In the genomic region with DNA sequence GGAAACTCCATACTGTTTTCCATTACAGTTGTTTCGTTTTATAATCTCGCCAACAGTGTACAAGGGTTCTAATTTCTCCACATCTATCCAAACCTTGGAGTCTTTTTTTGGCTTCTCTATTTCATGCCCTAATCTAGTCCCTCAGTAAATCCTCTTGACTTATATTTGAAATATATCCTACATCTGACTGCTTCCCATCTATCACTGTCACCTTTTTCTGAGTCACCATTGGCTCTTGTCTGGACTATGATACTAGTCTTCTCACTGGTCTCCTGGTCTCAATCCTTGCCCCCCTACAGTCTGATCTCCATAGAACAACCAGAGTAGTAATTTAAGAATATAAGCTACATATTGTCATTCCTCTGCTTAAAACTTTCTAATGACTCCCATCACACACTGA, we compare ENCODE assay signal across 32 cellular contexts.
"Had no signal": no experiment of that assay in that cellular context is flagged by ENCODE, and none has a peak within 500 bp of the region (broad histone marks: within the 10 kb centered on the region; RNA-seq: fewer than 3 reads in every experiment).

No MANE protein-coding gene starts in this region.

- FAIRE-seq: colon had no signal

- H3K27me3 ChIP-seq: body of pancreas, esophagus muscularis mucosa, gastrocnemius medialis, heart left ventricle had no signal

- H3K27ac Mint-ChIP-seq: activated CD4-positive, alpha-beta memory T cell treated with anti-CD3 and anti-CD28 coated beads for 36 hours; activated CD4-positive, alpha-beta T cell treated with anti-CD3 and anti-CD28 coated beads for 36 hours; activated CD4-positive, alpha-beta T cell treated with anti-CD3 and anti-CD28 coated beads, Interleukin-2, amount 10 ng/mL, durations not matched to agents 24 days and 14 days; activated CD8-positive, alpha-beta memory T cell treated with anti-CD3 and anti-CD28 coated beads, Interleukin-2, amount 10 ng/mL, durations not matched to agents 7 days and 5 days; activated CD8-positive, alpha-beta T cell treated with anti-CD3 and anti-CD28 coated beads, Interleukin-2, amount 10 ng/mL, durations not matched to agents 7 days and 5 days; activated naive CD4-positive, alpha-beta T cell treated with anti-CD3 and anti-CD28 coated beads for 36 hours; activated T-helper 1 cell treated with anti-CD3 and anti-CD28 coated beads, Interleukin-12 subunit alpha, Interleukin-12 subunit beta, Interleukin-2, Interleukin-4 antibody, amounts not matched to agents 30 ng/mL and 10 ng/mL and 1 ng/mL, durations not matched to agents 14 hours and 24 hours and 36 hours; activated T-helper 2 cell treated with anti-CD3 and anti-CD28 coated beads, Interferon-gamma antibody, Interleukin-2, Interleukin-4, amounts not matched to agents 10 μg/mL and 5 μg/mL and 100 μg/mL, durations not matched to agents 14 hours and 24 hours and 36 hours had no signal

- H3K27me3 Mint-ChIP-seq: activated CD4-positive, alpha-beta memory T cell treated with anti-CD3 and anti-CD28 coated beads for 36 hours; activated CD4-positive, alpha-beta T cell treated with anti-CD3 and anti-CD28 coated beads for 36 hours; activated CD4-positive, alpha-beta T cell treated with anti-CD3 and anti-CD28 coated beads, Interleukin-2, amount 10 ng/mL, durations not matched to agents 24 days and 14 days; activated CD8-positive, alpha-beta memory T cell treated with anti-CD3 and anti-CD28 coated beads, Interleukin-2, amount 10 ng/mL, durations not matched to agents 7 days and 5 days; activated naive CD4-positive, alpha-beta T cell treated with anti-CD3 and anti-CD28 coated beads, Interleukin-2, amount 50 U/mL, for 24 hours; effector memory CD8-positive, alpha-beta T cell had no signal

- H3K36me3 Mint-ChIP-seq: activated CD4-positive, alpha-beta memory T cell treated with anti-CD3 and anti-CD28 coated beads for 36 hours; activated CD8-positive, alpha-beta memory T cell treated with anti-CD3 and anti-CD28 coated beads, Interleukin-2, amount 10 ng/mL, durations not matched to agents 7 days and 5 days; activated naive CD4-positive, alpha-beta T cell treated with anti-CD3 and anti-CD28 coated beads, Interleukin-2, amount 50 U/mL, for 24 hours; WTC11 had no signal

- H3K4me3 Mint-ChIP-seq: activated CD4-positive, alpha-beta memory T cell treated with anti-CD3 and anti-CD28 coated beads for 36 hours; activated CD4-positive, alpha-beta T cell treated with anti-CD3 and anti-CD28 coated beads for 36 hours; activated CD4-positive, alpha-beta T cell treated with anti-CD3 and anti-CD28 coated beads, Interleukin-2, amount 10 ng/mL, durations not matched to agents 24 days and 14 days; activated CD8-positive, alpha-beta memory T cell treated with anti-CD3 and anti-CD28 coated beads, Interleukin-2, amount 10 ng/mL, durations not matched to agents 7 days and 5 days; activated CD8-positive, alpha-beta T cell treated with anti-CD3 and anti-CD28 coated beads, Interleukin-2, amount 10 ng/mL, durations not matched to agents 7 days and 5 days; activated naive CD4-positive, alpha-beta T cell treated with anti-CD3 and anti-CD28 coated beads for 36 hours; activated naive CD4-positive, alpha-beta T cell treated with anti-CD3 and anti-CD28 coated beads, Interleukin-2, amount 50 U/mL, for 24 hours; activated T-helper 1 cell treated with anti-CD3 and anti-CD28 coated beads, Interleukin-12 subunit alpha, Interleukin-12 subunit beta, Interleukin-2, Interleukin-4 antibody, amounts not matched to agents 30 ng/mL and 10 ng/mL and 1 ng/mL, durations not matched to agents 14 hours and 24 hours and 36 hours; effector memory CD8-positive, alpha-beta T cell; WTC11 had no signal

- H3K27ac ChIP-seq: body of pancreas, foreskin keratinocyte, gastrocnemius medialis had no signal

- ATAC-seq: activated CD4-positive, alpha-beta T cell treated with anti-CD3 and anti-CD28 coated beads for 36 hours; activated CD8-positive, alpha-beta memory T cell treated with anti-CD3 and anti-CD28 coated beads, Interleukin-2, amount 10 ng/mL, durations not matched to agents 7 days and 5 days; activated CD8-positive, alpha-beta T cell treated with anti-CD3 and anti-CD28 coated beads, Interleukin-2, amount 10 ng/mL, durations not matched to agents 7 days and 5 days; body of pancreas; effector memory CD8-positive, alpha-beta T cell; foreskin keratinocyte; gastrocnemius medialis; heart left ventricle; WTC11 had no signal

- H3K4me1 ChIP-seq: body of pancreas, foreskin keratinocyte, gastrocnemius medialis had no signal

- H3K36me3 ChIP-seq: esophagus muscularis mucosa, gastrocnemius medialis, heart left ventricle had no signal

- H3K4me3 ChIP-seq: body of pancreas, esophagus muscularis mucosa, gastrocnemius medialis, heart left ventricle had no signal

- H3K9me3 ChIP-seq: body of pancreas, esophagus muscularis mucosa, gastrocnemius medialis, heart left ventricle had no signal

- H3K9me3 Mint-ChIP-seq: activated CD4-positive, alpha-beta memory T cell treated with anti-CD3 and anti-CD28 coated beads for 36 hours; activated CD4-positive, alpha-beta T cell treated with anti-CD3 and anti-CD28 coated beads, Interleukin-2, amount 10 ng/mL, durations not matched to agents 24 days and 14 days; activated naive CD4-positive, alpha-beta T cell treated with anti-CD3 and anti-CD28 coated beads for 36 hours; activated naive CD4-positive, alpha-beta T cell treated with anti-CD3 and anti-CD28 coated beads, Interleukin-2, amount 50 U/mL, for 24 hours; activated T-helper 1 cell treated with anti-CD3 and anti-CD28 coated beads, Interleukin-12 subunit alpha, Interleukin-12 subunit beta, Interleukin-2, Interleukin-4 antibody, amounts not matched to agents 30 ng/mL and 10 ng/mL and 1 ng/mL, durations not matched to agents 14 hours and 24 hours and 36 hours; activated T-helper 2 cell treated with anti-CD3 and anti-CD28 coated beads, Interferon-gamma antibody, Interleukin-2, Interleukin-4, amounts not matched to agents 10 μg/mL and 5 μg/mL and 100 μg/mL, durations not matched to agents 14 hours and 24 hours and 36 hours; effector memory CD8-positive, alpha-beta T cell; WTC11 had no signal

- DNase-seq: activated CD4-positive, alpha-beta memory T cell treated with anti-CD3 and anti-CD28 coated beads for 36 hours; activated CD4-positive, alpha-beta T cell treated with anti-CD3 and anti-CD28 coated beads for 36 hours; activated CD4-positive, alpha-beta T cell treated with anti-CD3 and anti-CD28 coated beads, Interleukin-2, amount 10 ng/mL, durations not matched to agents 24 days and 14 days; activated CD4-positive, CD25-positive, alpha-beta regulatory T cell treated with anti-CD3 and anti-CD28 coated beads, Interleukin-2, amount 50 U/mL, for 72 hours; activated CD8-positive, alpha-beta memory T cell treated with anti-CD3 and anti-CD28 coated beads, Interleukin-2, amount 10 ng/mL, durations not matched to agents 7 days and 5 days; activated CD8-positive, alpha-beta memory T cell treated with anti-CD3 and anti-CD28 coated beads, Interleukin-2, amount 50 U/mL, for 4 hours; activated CD8-positive, alpha-beta T cell treated with anti-CD3 and anti-CD28 coated beads, Interleukin-2, amount 10 ng/mL, durations not matched to agents 7 days and 5 days; activated effector memory CD4-positive, alpha-beta T cell treated with anti-CD3 and anti-CD28 coated beads, Interleukin-2, amount 50 U/mL, for 16 hours; activated naive CD4-positive, alpha-beta T cell treated with anti-CD3 and anti-CD28 coated beads for 36 hours; activated T-cell treated with anti-CD3 and anti-CD28 coated beads, Interleukin-2, amount 50 U/mL, for 1 hour; activated T-cell treated with anti-CD3 and anti-CD28 coated beads, Interleukin-2, amount 50 U/mL, for 48 hours; amniotic stem cell; aorta; body of pancreas; caudate nucleus; cortex of kidney; dermis blood vessel endothelial cell; effector CD4-positive, alpha-beta T cell; effector memory CD8-positive, alpha-beta T cell; erythroblast; foreskin keratinocyte; gastrocnemius medialis; glutamatergic neuron; heart left ventricle; T-helper 1 cell; T-helper 2 cell had no signal
